Comparison of ENCODE assay signal across 33 cellular contexts in genomic region chr6:38221236-38221635, GRCh38.
"Had no signal": no experiment of that assay in that cellular context is flagged by ENCODE, and none has a peak within 500 bp of the region (broad histone marks: within the 10 kb centered on the region; RNA-seq: fewer than 3 reads in every experiment).

No MANE protein-coding gene starts in this region.

- H3K4me1 Mint-ChIP-seq: activated naive CD4-positive, alpha-beta T cell treated with anti-CD3 and anti-CD28 coated beads, Interleukin-2, amount 10 ng/mL, durations not matched to agents 7 days and 5 days; neural progenitor cell had no signal

- H3K27ac Mint-ChIP-seq: activated naive CD4-positive, alpha-beta T cell treated with anti-CD3 and anti-CD28 coated beads, Interleukin-2, amount 10 ng/mL, durations not matched to agents 7 days and 5 days; activated T-helper 1 cell treated with anti-CD3 and anti-CD28 coated beads, Interleukin-12 subunit alpha, Interleukin-12 subunit beta, Interleukin-2, Interleukin-4 antibody, amounts not matched to agents 30 ng/mL and 10 ng/mL and 1 ng/mL, durations not matched to agents 14 hours and 24 hours and 36 hours; effector memory CD8-positive, alpha-beta T cell; natural killer cell; neural progenitor cell; stimulated activated naive B cell treated with anti-CD40 and anti-IgM and Interleukin-4, amounts not matched to agents 10 μg/mL and 1 μg/mL and 100 μg/mL, for 72 hours; T-helper 1 cell treated with Interleukin-12 subunit alpha and Interleukin-12 subunit beta and Interleukin-4 antibody, amounts not matched to agents 30 μg/mL and 1 μg/mL, for 36 hours had no signal

- H3K9me3 Mint-ChIP-seq: activated naive CD4-positive, alpha-beta T cell treated with anti-CD3 and anti-CD28 coated beads, Interleukin-2, amount 10 ng/mL, durations not matched to agents 7 days and 5 days; central memory CD8-positive, alpha-beta T cell; effector memory CD8-positive, alpha-beta T cell; natural killer cell; neural progenitor cell; stimulated activated naive B cell treated with anti-CD40 and anti-IgM and Interleukin-4, amounts not matched to agents 10 μg/mL and 1 μg/mL and 100 μg/mL, for 72 hours; T-helper 1 cell treated with Interleukin-12 subunit alpha and Interleukin-12 subunit beta and Interleukin-4 antibody, amounts not matched to agents 30 μg/mL and 1 μg/mL, for 36 hours had no signal

- H3K36me3 ChIP-seq: heart left ventricle, left lung, lower lobe of right lung, neural progenitor cell, stomach, suprapubic skin, tibial nerve, uterus had no signal

- DNase-seq: activated CD4-positive, alpha-beta T cell treated with anti-CD3 and anti-CD28 coated beads for 4 hours; activated CD4-positive, alpha-beta T cell treated with anti-CD3 and anti-CD28 coated beads, Interleukin-2, amount 50 U/mL, for 48 hours; activated CD8-positive, alpha-beta memory T cell treated with anti-CD3 and anti-CD28 coated beads for 24 hours; activated CD8-positive, alpha-beta memory T cell treated with anti-CD3 and anti-CD28 coated beads, Interleukin-2, amount 50 U/mL, for 4 hours; activated effector memory CD4-positive, alpha-beta T cell treated with anti-CD3 and anti-CD28 coated beads, Interleukin-2, amount 50 U/mL, for 16 hours; activated naive CD4-positive, alpha-beta T cell treated with anti-CD3 and anti-CD28 coated beads, Interleukin-2, amount 10 ng/mL, durations not matched to agents 7 days and 5 days; activated T-cell treated with anti-CD3 and anti-CD28 coated beads, Interleukin-2, amount 50 U/mL, for 1 hour; amniotic stem cell; effector memory CD8-positive, alpha-beta T cell; foreskin fibroblast; heart left ventricle; kidney glomerular epithelial cell; left lung; lower lobe of right lung; mesenchymal stem cell; natural killer cell; right cardiac atrium; stimulated activated CD4-positive, alpha-beta T cell treated with anti-CD3 and anti-CD28 coated beads, Interleukin-15, amount 100 ng/mL, for 24 hours; stimulated activated CD4-positive, alpha-beta T cell treated with anti-CD3 and anti-CD28 coated beads, Interleukin-2, amount 100 ng/mL, for 24 hours; stimulated activated naive B cell treated with anti-CD40 and anti-IgM and Interleukin-4, amounts not matched to agents 10 μg/mL and 1 μg/mL and 100 μg/mL, for 72 hours; stomach; T-helper 9 cell; uterus had no signal

- H3K36me3 Mint-ChIP-seq: activated naive CD4-positive, alpha-beta T cell treated with anti-CD3 and anti-CD28 coated beads, Interleukin-2, amount 10 ng/mL, durations not matched to agents 7 days and 5 days; natural killer cell; neural progenitor cell had no signal

- H3K4me2 ChIP-seq: neural progenitor cell had no signal

- H3K27me3 Mint-ChIP-seq: activated naive CD4-positive, alpha-beta T cell treated with anti-CD3 and anti-CD28 coated beads, Interleukin-2, amount 10 ng/mL, durations not matched to agents 7 days and 5 days; central memory CD8-positive, alpha-beta T cell; effector memory CD8-positive, alpha-beta T cell; stimulated activated naive B cell treated with anti-CD40 and anti-IgM and Interleukin-4, amounts not matched to agents 10 μg/mL and 1 μg/mL and 100 μg/mL, for 72 hours had no signal

- ATAC-seq: effector memory CD8-positive, alpha-beta T cell; heart left ventricle; left lung; lower lobe of right lung; natural killer cell; right cardiac atrium; stimulated activated naive B cell treated with anti-CD40 and anti-IgM and Interleukin-4, amounts not matched to agents 10 μg/mL and 1 μg/mL and 100 μg/mL, for 72 hours had no signal

- H3K27me3 ChIP-seq: heart left ventricle, left lung, neural progenitor cell, stomach, suprapubic skin, tibial nerve, uterus had no signal

- H3K9ac ChIP-seq: neural progenitor cell had no signal

- FAIRE-seq: endothelial cell of umbilical vein, TTC549 had no signal

- H3K4me3 ChIP-seq: coronary artery, heart left ventricle, left lung, lower lobe of right lung, neural progenitor cell, stomach, suprapubic skin, tibial nerve, uterus had no signal

- H3K4me1 ChIP-seq: left lung, lower lobe of right lung, stomach, uterus had no signal

- H3K27ac ChIP-seq: coronary artery, heart left ventricle, left lung, lower lobe of right lung, neural progenitor cell, stomach, suprapubic skin, uterus, VCaP had no signal

- H3K4me3 Mint-ChIP-seq: activated naive CD4-positive, alpha-beta T cell treated with anti-CD3 and anti-CD28 coated beads, Interleukin-2, amount 10 ng/mL, durations not matched to agents 7 days and 5 days; activated T-helper 1 cell treated with anti-CD3 and anti-CD28 coated beads, Interleukin-12 subunit alpha, Interleukin-12 subunit beta, Interleukin-2, Interleukin-4 antibody, amounts not matched to agents 30 ng/mL and 10 ng/mL and 1 ng/mL, durations not matched to agents 14 hours and 24 hours and 36 hours; central memory CD8-positive, alpha-beta T cell; effector memory CD8-positive, alpha-beta T cell; natural killer cell; neural progenitor cell; stimulated activated naive B cell treated with anti-CD40 and anti-IgM and Interleukin-4, amounts not matched to agents 10 μg/mL and 1 μg/mL and 100 μg/mL, for 72 hours; T-helper 1 cell treated with Interleukin-12 subunit alpha and Interleukin-12 subunit beta and Interleukin-4 antibody, amounts not matched to agents 30 μg/mL and 1 μg/mL, for 36 hours had no signal

- H3K9me3 ChIP-seq: heart left ventricle, left lung, lower lobe of right lung, stomach, suprapubic skin, tibial nerve, uterus had no signal

- H2AFZ ChIP-seq: neural progenitor cell had no signal
